Comparison of ENCODE assay signal across 8 cellular contexts in genomic region chr5:112419050-112419595, GRCh38. TPM values are rescaled to one million over a fixed set of nuclear protein-coding genes. Genes with fewer than 3 reads are reported as not detected.
DNase-seq lines count a peak whose midpoint lies in the region; ATAC-seq, FAIRE-seq and TF ChIP-seq lines count a peak whose summit lies in the region.

TSS of gene EPB41L4A (minus strand) at chr5:112419277. CDS start at chr5:112419039, 238 bp downstream.

- intact Hi-C loops in activated B cell treated with CpG ODN at 0.5 μM for 24 hours (cut with micrococcal nuclease) = loop anchor here (5.0 kb wide), 1 partner anchor 907 kb away; the partner anchor contains the start of gene STARD4

- H3K27me3 Mint-ChIP-seq in activated B cell treated with CpG ODN at 0.5 μM for 24 hours (peaks cover 15% of the 10 kb centered on the region), neural crest cell (ENCODE audit: low read depth) (peaks cover 74% of the 10 kb centered on the region)

- FAIRE-seq in frontal cortex (lab: Jason Lieb, UNC) = no peak
- no peak for FAIRE-seq in HTR-8/SVneo (lab: Jason Lieb, UNC)

- H3K27ac Mint-ChIP-seq in activated B cell treated with CpG ODN at 0.5 μM for 24 hours (peak within 1 kb of the TSS; percentile 4), neural crest cell (ENCODE audit: unreplicated experiment) (no peak within 1 kb of the TSS)

- TF ChIP-seq CTCF in activated B cell treated with CpG ODN at 0.5 μM for 24 hours (IDR thresholded peaks at IDR 0.05) (no peak), neural crest cell (conservative IDR thresholded peaks at IDR 0.05) (no peak)

- peak; percentile 8 for ATAC-seq in HG02678 (IDR thresholded peaks at IDR 0.05; ENCODE audit: unreplicated experiment)
- ATAC-seq in activated B cell treated with CpG ODN at 0.5 μM for 24 hours (ENCODE audit: low read depth) = peak; percentile 6

- H3K36me3 Mint-ChIP-seq in activated B cell treated with CpG ODN at 0.5 μM for 24 hours (ENCODE audit: low read depth) = peaks cover 3% of the 10 kb centered on the region
- no peaks in the 10 kb centered on the region for H3K36me3 Mint-ChIP-seq in neural crest cell (ENCODE audit: low read depth)

- CTCF ChIA-PET in activated B cell treated with CpG ODN at 0.5 μM for 24 hours (lab: Charles Lee) = interaction anchor here (1.2 to 4.6 kb wide), 13 partner anchors 12 to 337 kb away, joined by 3 to 94 read pairs (median 10); no protein-coding TSS in a partner anchor

- H3K4me3 Mint-ChIP-seq in activated B cell treated with CpG ODN at 0.5 μM for 24 hours (peak within 1 kb of the TSS; percentile 86), neural crest cell (peak within 1 kb of the TSS; percentile 88)

- H3K9me3 Mint-ChIP-seq in activated B cell treated with CpG ODN at 0.5 μM for 24 hours = peaks cover 2% of the 10 kb centered on the region
- H3K9me3 Mint-ChIP-seq in neural crest cell = no peaks in the 10 kb centered on the region

- POLR2A ChIA-PET in activated B cell treated with CpG ODN at 0.5 μM for 24 hours (lab: Charles Lee) = interaction anchor here (0.9 to 1.6 kb wide), 5 partner anchors 104 to 255 kb away, joined by 3 to 9 read pairs (median 5); no protein-coding TSS in a partner anchor

- H3K4me1 Mint-ChIP-seq in activated B cell treated with CpG ODN at 0.5 μM for 24 hours (peaks cover 11% of the 10 kb centered on the region), neural crest cell (peaks cover 14% of the 10 kb centered on the region)

- DNase-seq in ELF-1 (ENCODE audit: low read depth, low spot score) (peak; percentile 59), activated B cell treated with CpG ODN at 0.5 μM for 24 hours (peak; percentile 35), frontal cortex (ENCODE audit: low spot score in 2 of 2) (peak; percentile 34 to 45), neural crest cell (ENCODE audit: low read depth, low spot score) (peak; percentile 44), NOMO-1 treated with dmso at 0.1 percent for 144 hours (lab: John Stamatoyannopoulos, UW; ENCODE audit: unreplicated experiment) (no peak), NCI-H1694 treated with DMSO at 0.1 percent for 48 hours (lab: John Stamatoyannopoulos, UW) (no peak), HTR-8/SVneo (ENCODE audit: insufficient read length, low spot score) (no peak)

RNA-seq across cellular contexts. Expression of gene EPB41L4A, which starts in this region (rescaled TPM):
- total RNA-seq in activated B cell treated with CpG ODN at 0.5 μM for 24 hours (5.8 and 7.1 TPM in 2 replicates), frontal cortex (33.8 TPM), neural crest cell (10.8 and 12.4 TPM in 2 replicates)

Comparison
In these comparisons a context has a peak if more than half of its experiments do, and no peak if none do; other contexts are left out.
1. DNase-seq: peak in ELF-1 (single experiment), activated B cell treated with CpG ODN at 0.5 μM for 24 hours (single experiment), frontal cortex (2 of 2) and neural crest cell (single experiment); none in NOMO-1 treated with dmso at 0.1 percent for 144 hours (single experiment), NCI-H1694 treated with DMSO at 0.1 percent for 48 hours (single experiment) and HTR-8/SVneo (single experiment).